7 cellular contexts compared by ENCODE assay signal in genomic region chr12:53230971-53231858, GRCh38. TPM values are rescaled to one million over a fixed set of nuclear protein-coding genes. Genes with fewer than 3 reads are reported as not detected.
DNase-seq lines count a peak whose midpoint lies in the region; FAIRE-seq and TF ChIP-seq lines count a peak whose summit lies in the region.
"Had no signal": no experiment of that assay in that cellular context is flagged by ENCODE, and none has a peak within 500 bp of the region (broad histone marks: within the 10 kb centered on the region; RNA-seq: fewer than 3 reads in every experiment).

No MANE protein-coding gene starts in this region.

- DNase-seq in epithelial cell of proximal tubule (ENCODE audit: low read depth), result no peak
- DNase-seq in small intestine, result no peak
- DNase-seq in stimulated activated CD4-positive, alpha-beta T cell treated with anti-CD3 and anti-CD28 coated beads, Interleukin-4, amount 100 ng/mL, for 1 hour, result no peak
- DNase-seq in foreskin melanocyte, result no peak
- DNase-seq in anterior cingulate cortex (lab: John Stamatoyannopoulos, UW), result no peak
- DNase-seq: occipital lobe had no signal

- peaks cover 3% of the 10 kb centered on the region; the same call in 1 of the 2 replicates for H3K27me3 ChIP-seq in OCI-LY1 (ENCODE audit: insufficient read depth, low read length)
- H3K27me3 ChIP-seq in small intestine (ENCODE audit: control insufficient read depth in 2 of 2, insufficient read depth in 2 of 2, low read length in 2 of 2), result no peaks in the 10 kb centered on the region

- H3K4me3 ChIP-seq in OCI-LY1 (ENCODE audit: low read depth, low read length, poor library complexity, severe bottlenecking) (peak overlapping the region; percentile 46), epithelial cell of proximal tubule (ENCODE audit: low read depth, low read length) (peak overlapping the region; percentile 66), small intestine (ENCODE audit: low read depth in 1 of 2, low read length in 2 of 2) (peak overlapping the region; percentile 30 to 47)

- no peaks in the 10 kb centered on the region for H3K79me2 ChIP-seq in OCI-LY1 (ENCODE audit: insufficient read depth, low read length)

- no peak overlapping the region for H2AFZ ChIP-seq in OCI-LY1 (ENCODE audit: low read length)

- H3K4me1 ChIP-seq in OCI-LY1 (ENCODE audit: insufficient read depth, low read length, severe bottlenecking) (peaks cover 6% of the 10 kb centered on the region), small intestine (ENCODE audit: control insufficient read depth in 2 of 2, insufficient read depth in 1 of 2, low read depth in 1 of 2, low read length in 1 of 2) (no peaks in the 10 kb centered on the region)

- peak overlapping the region; percentile 14; the same call in 1 of the 2 replicates for H3K9ac ChIP-seq in OCI-LY1 (ENCODE audit: low read length)

- H3K27ac ChIP-seq in OCI-LY1 (ENCODE audit: low read depth, low read length, poor library complexity, severe bottlenecking) (no peak overlapping the region), small intestine (ENCODE audit: low read depth in 1 of 2, low read length in 1 of 2) (peak overlapping the region in 1 of 2 donors; percentile 47)

- no peaks in the 10 kb centered on the region for H3K9me3 ChIP-seq in OCI-LY1 (ENCODE audit: low read length)
- H3K9me3 ChIP-seq in small intestine (ENCODE audit: control insufficient read depth, low read depth), result no peaks in the 10 kb centered on the region

- no peaks in the 10 kb centered on the region for H3F3A ChIP-seq in OCI-LY1 (ENCODE audit: insufficient read depth, low read length)

- peak overlapping the region; percentile 68 for H3K4me2 ChIP-seq in OCI-LY1 (ENCODE audit: low read length)

- no peaks in the 10 kb centered on the region for H3K9me2 ChIP-seq in OCI-LY1 (ENCODE audit: low read depth, low read length)

- H4K20me1 ChIP-seq in OCI-LY1 (ENCODE audit: insufficient read depth, low read length), result no peaks in the 10 kb centered on the region

- H3K36me3 ChIP-seq in OCI-LY1 (ENCODE audit: insufficient read depth, low read length) (no peaks in the 10 kb centered on the region), small intestine (ENCODE audit: control insufficient read depth in 2 of 2, insufficient read depth in 2 of 2, low read length in 2 of 2) (no peaks in the 10 kb centered on the region)

- FAIRE-seq in small intestine (lab: Jason Lieb, UNC), result no peak

- WGBS in small intestine, 3 donors, result 37 to 48% (median 47%) methylated on average over 19 of the region's 19 CpGs

- TF ChIP-seq CTCF in OCI-LY1 (IDR thresholded peaks at IDR 0.05; ENCODE audit: low read length) (no peak), epithelial cell of proximal tubule (conservative IDR thresholded peaks at IDR 0.05; ENCODE audit: low read depth, low read length) (no peak)

RNA-seq across cellular contexts. Expression of gene RARG, which starts 0.8 kb away (rescaled TPM):
- total RNA-seq in epithelial cell of proximal tubule, result 4.2 and 6.1 TPM in 2 replicates
- 1 to 10 TPM in 1 of 3 donors, under 1 TPM in 1, not detected in 1; 0.54 to 7.1 TPM for polyA plus RNA-seq in small intestine

RNA-seq across cellular contexts. Expression of gene ITGB7, which starts 24.2 kb away (rescaled TPM):
- 0.46 and 3.3 TPM in 2 replicates for total RNA-seq in epithelial cell of proximal tubule
- 1 to 10 TPM; 1.8 to 7.3 (median 2.7) TPM for polyA plus RNA-seq in small intestine
- total RNA-seq: occipital lobe had no signal

RNA-seq across cellular contexts. Expression of gene ESPL1, which starts 36.9 kb away (rescaled TPM):
- 32.0 and 40.1 TPM in 2 replicates for total RNA-seq in epithelial cell of proximal tubule
- polyA plus RNA-seq in small intestine, result 10 to 100 TPM in 2 of 3 donors, 1 to 10 TPM in 1; 8.0 to 36.7 (median 14.3) TPM

RNA-seq across cellular contexts. Expression of gene CSAD, which starts 50.5 kb away (rescaled TPM):
- 1.6 and 10.4 TPM in 2 replicates for total RNA-seq in epithelial cell of proximal tubule
- polyA plus RNA-seq in small intestine, result 10 to 100 TPM; 12.9 to 56.4 (median 20.5) TPM

RNA-seq across cellular contexts. Expression of gene ZNF740, which starts 50.7 kb away (rescaled TPM):
- total RNA-seq in epithelial cell of proximal tubule, result 5.5 and 7.0 TPM in 2 replicates
- 1 to 10 TPM; 2.9 to 9.3 (median 4.9) TPM for polyA plus RNA-seq in small intestine
